15 cellular contexts compared by ENCODE assay signal in the genomic region with DNA sequence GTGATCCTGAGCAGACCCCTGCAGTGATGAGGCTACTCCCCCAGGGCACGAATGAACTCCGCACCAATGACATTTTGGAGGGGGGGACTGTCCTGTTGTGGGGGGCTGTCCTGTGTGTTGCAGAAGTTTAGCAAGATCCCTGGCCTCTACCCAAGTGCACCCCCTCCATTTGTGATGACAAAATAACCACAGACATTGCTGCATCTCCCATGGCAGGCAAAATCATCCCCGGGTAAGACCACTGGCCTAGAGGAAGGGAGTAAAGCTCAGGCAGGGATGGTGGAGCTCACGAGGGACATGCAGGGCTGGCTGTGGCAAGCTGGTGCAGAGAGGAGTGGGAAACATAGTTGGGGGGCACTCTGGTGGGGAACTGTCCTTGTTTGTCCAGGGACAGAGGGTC.
"Had no signal": no experiment of that assay in that cellular context is flagged by ENCODE, and none has a peak within 500 bp of the region (broad histone marks: within the 10 kb centered on the region; RNA-seq: fewer than 3 reads in every experiment).

No MANE protein-coding gene starts in this region.

- H3K27me3 ChIP-seq: adrenal gland, hepatocyte, stomach had no signal

- H3K4me2 ChIP-seq: hepatocyte had no signal

- ATAC-seq: mucosa of descending colon had no signal

- H3K9me3 ChIP-seq: adrenal gland, mucosa of descending colon, stomach had no signal

- DNase-seq: activated CD4-positive, alpha-beta T cell treated with anti-CD3 and anti-CD28 coated beads, Interleukin-2, amount 50 U/mL, for 4 hours; activated CD4-positive, CD25-positive, alpha-beta regulatory T cell treated with anti-CD3 and anti-CD28 coated beads, Interleukin-2, amount 50 U/mL, for 72 hours; activated naive CD4-positive, alpha-beta T cell treated with anti-CD3 and anti-CD28 coated beads, Interleukin-2, amount 50 U/mL, for 16 hours; activated T-cell treated with anti-CD3 and anti-CD28 coated beads, Interleukin-2, amount 50 U/mL, for 1 hour; adrenal gland; central memory CD4-positive, alpha-beta T cell; effector CD8-positive, alpha-beta T cell; kidney glomerular epithelial cell; mucosa of descending colon; nephron progenitor cell; stimulated activated CD4-positive, alpha-beta T cell treated with anti-CD3 and anti-CD28 coated beads, Interleukin-4, amount 100 ng/mL, for 1 hour; stimulated activated CD8-positive, alpha-beta memory T cell treated with anti-CD3 and anti-CD28 coated beads, Interleukin-4, amount 100 ng/mL, for 48 hours; stomach had no signal

- H3K36me3 ChIP-seq: adrenal gland, stomach had no signal

- H3K27ac ChIP-seq: adrenal gland, coronary artery, hepatocyte, stomach had no signal

- H3K4me3 ChIP-seq: adrenal gland, coronary artery, hepatocyte, mucosa of descending colon, stomach had no signal

- H3K4me1 ChIP-seq: adrenal gland had no signal

- H2AFZ ChIP-seq: hepatocyte had no signal

- H3K79me2 ChIP-seq: hepatocyte had no signal
